12 cellular contexts compared by ENCODE assay signal in genomic region chr5:36238896-36239295, GRCh38. TPM values are rescaled to one million over a fixed set of nuclear protein-coding genes. Genes with fewer than 3 reads are reported as not detected.
A peak's percentile ranks its signal among the peaks of the same experiment; 100 is the strongest.
DNase-seq lines count a peak whose midpoint lies in the region; ATAC-seq and TF ChIP-seq lines count a peak whose summit lies in the region.
"Had no signal": no experiment of that assay in that cellular context is flagged by ENCODE, and none has a peak within 500 bp of the region (broad histone marks: within the 10 kb centered on the region; RNA-seq: fewer than 3 reads in every experiment).

No MANE protein-coding gene starts in this region.

- H3K4me3 Mint-ChIP-seq in chondrocyte (ENCODE audit: unreplicated experiment) = no peak overlapping the region

- no peak for DNase-seq in right atrium auricular region (ENCODE audit: low spot score)
- no peak for DNase-seq in Right ventricle myocardium inferior (ENCODE audit: missing footprints)
- DNase-seq in chondrocyte (ENCODE audit: low spot score) = no peak
- DNase-seq in upper lobe of right lung = no peak
- no peak for DNase-seq in NCI-H2196 treated with DMSO at 0.1 percent for 48 hours (lab: John Stamatoyannopoulos, UW; ENCODE audit: unreplicated experiment)
- no peak for DNase-seq in DMS53 (lab: John Stamatoyannopoulos, UW)
- DNase-seq in T-helper 1 cell = no peak
- DNase-seq: activated CD8-positive, alpha-beta T cell treated with anti-CD3 and anti-CD28 coated beads for 36 hours; NCI-H1694; testis had no signal

- TF ChIP-seq CTCF in right atrium auricular region (IDR thresholded peaks at IDR 0.05) (no peak), chondrocyte (IDR thresholded peaks at IDR 0.05) (no peak), upper lobe of right lung (IDR thresholded peaks at IDR 0.05) (no peak)

- H3K27me3 ChIP-seq in right atrium auricular region (no peaks in the 10 kb centered on the region), muscle layer of duodenum (ENCODE audit: low read depth, low read length) (no peaks in the 10 kb centered on the region), upper lobe of right lung (no peaks in the 10 kb centered on the region)
- H3K27me3 ChIP-seq: testis had no signal

- H3K27ac Mint-ChIP-seq in chondrocyte (ENCODE audit: unreplicated experiment) = peak overlapping the region; percentile 9
- H3K27ac Mint-ChIP-seq: activated naive CD4-positive, alpha-beta T cell treated with anti-CD3 and anti-CD28 coated beads, Interleukin-2, amount 50 U/mL, for 72 hours had no signal

- no peaks in the 10 kb centered on the region for H3K9me3 Mint-ChIP-seq in chondrocyte (ENCODE audit: low read depth)
- H3K9me3 Mint-ChIP-seq: activated CD8-positive, alpha-beta T cell treated with anti-CD3 and anti-CD28 coated beads for 36 hours; activated naive CD4-positive, alpha-beta T cell treated with anti-CD3 and anti-CD28 coated beads, Interleukin-2, amount 50 U/mL, for 72 hours had no signal

- ATAC-seq in Right ventricle myocardium inferior = no peak
- ATAC-seq in upper lobe of right lung = no peak
- ATAC-seq: activated CD8-positive, alpha-beta T cell treated with anti-CD3 and anti-CD28 coated beads for 36 hours; activated naive CD4-positive, alpha-beta T cell treated with anti-CD3 and anti-CD28 coated beads, Interleukin-2, amount 50 U/mL, for 72 hours had no signal

- H3K27ac ChIP-seq in right atrium auricular region (peak overlapping the region; percentile 98 to 99), muscle layer of duodenum (ENCODE audit: low read length) (peak overlapping the region; percentile 32), upper lobe of right lung (peak overlapping the region; percentile 95)

- no peak overlapping the region for H3K4me3 ChIP-seq in right atrium auricular region
- H3K4me3 ChIP-seq in muscle layer of duodenum (ENCODE audit: low read depth in 1 of 2, low read length in 2 of 2) = no peak overlapping the region
- no peak overlapping the region for H3K4me3 ChIP-seq in upper lobe of right lung
- H3K4me3 ChIP-seq: testis had no signal

- no peaks in the 10 kb centered on the region for H3K36me3 ChIP-seq in right atrium auricular region
- peaks cover 0 to 4% of the 10 kb centered on the region in 2 donors for H3K36me3 ChIP-seq in muscle layer of duodenum (ENCODE audit: control insufficient read depth in 1 of 2, insufficient read depth in 2 of 2, low read length in 2 of 2)
- H3K36me3 ChIP-seq in upper lobe of right lung = no peaks in the 10 kb centered on the region

- H3K4me1 ChIP-seq in right atrium auricular region (peaks cover 0 to 43% of the 10 kb centered on the region in 2 donors), muscle layer of duodenum (ENCODE audit: control insufficient read depth in 1 of 2, insufficient read depth in 2 of 2, low read length in 2 of 2) (peaks cover 27 to 48% of the 10 kb centered on the region in 2 donors), upper lobe of right lung (peaks cover 34% of the 10 kb centered on the region)

- intact Hi-C loops in Right ventricle myocardium inferior (cut with DNase I) = no loop called here
- intact Hi-C loops in upper lobe of right lung (cut with DNase I) = no loop called here

- H3K4me1 Mint-ChIP-seq in chondrocyte (ENCODE audit: low read depth) = peaks cover 51% of the 10 kb centered on the region

- H3K9me3 ChIP-seq in right atrium auricular region = no peaks in the 10 kb centered on the region
- no peaks in the 10 kb centered on the region for H3K9me3 ChIP-seq in muscle layer of duodenum (ENCODE audit: control insufficient read depth in 1 of 2, low read length in 2 of 2)
- no peaks in the 10 kb centered on the region for H3K9me3 ChIP-seq in upper lobe of right lung
- H3K9me3 ChIP-seq: testis had no signal

- no peaks in the 10 kb centered on the region for H3K36me3 Mint-ChIP-seq in chondrocyte (ENCODE audit: low read depth)
- H3K36me3 Mint-ChIP-seq: activated naive CD4-positive, alpha-beta T cell treated with anti-CD3 and anti-CD28 coated beads, Interleukin-2, amount 50 U/mL, for 72 hours had no signal

- no peaks in the 10 kb centered on the region for H3K27me3 Mint-ChIP-seq in chondrocyte (ENCODE audit: low read depth)
- H3K27me3 Mint-ChIP-seq: activated CD8-positive, alpha-beta T cell treated with anti-CD3 and anti-CD28 coated beads for 36 hours had no signal

RNA-seq across cellular contexts. Expression of gene NADK2, which starts 2.8 kb away (rescaled TPM):
- total RNA-seq in right atrium auricular region (10 to 100 TPM; 17.9 to 30.4 TPM), Right ventricle myocardium inferior (39.4 TPM), chondrocyte (33.7 to 38.9 TPM (median 37.8 TPM) in 3 replicates), upper lobe of right lung (21.1 TPM)

Comparison
In these comparisons a context has a peak if more than half of its experiments do, and no peak if none do; other contexts are left out.
1. H3K27ac ChIP-seq: peak in every context shown above with its lines; median percentile 98 in right atrium auricular region; 95 in upper lobe of right lung; 32 in muscle layer of duodenum.